39 cellular contexts compared by ENCODE assay signal in genomic region chr20:51592564-51592963, GRCh38. TPM values are rescaled to one million over a fixed set of nuclear protein-coding genes. Genes with fewer than 3 reads are reported as not detected.
"Had no signal": no experiment of that assay in that cellular context is flagged by ENCODE, and none has a peak within 500 bp of the region (broad histone marks: within the 10 kb centered on the region; RNA-seq: fewer than 3 reads in every experiment).

No MANE protein-coding gene starts in this region.

- H3K27me3 ChIP-seq: adrenal gland, ascending aorta, body of pancreas, brain microvascular endothelial cell, breast epithelium, cardiac muscle cell had no signal

- H3K27ac Mint-ChIP-seq: activated naive CD4-positive, alpha-beta T cell treated with anti-CD3 and anti-CD28 coated beads for 36 hours; activated naive CD4-positive, alpha-beta T cell treated with anti-CD3 and anti-CD28 coated beads, Interleukin-2, amount 10 ng/mL, durations not matched to agents 7 days and 5 days; activated naive CD4-positive, alpha-beta T cell treated with anti-CD3 and anti-CD28 coated beads, Interleukin-2, amount 50 U/mL, for 24 hours; activated naive CD8-positive, alpha-beta T cell; activated naive CD8-positive, alpha-beta T cell treated with anti-CD3 and anti-CD28 coated beads for 36 hours; activated naive CD8-positive, alpha-beta T cell treated with anti-CD3 and anti-CD28 coated beads, Interleukin-2, amount 10 ng/mL, durations not matched to agents 7 days and 5 days; activated T-cell treated with anti-CD3 and anti-CD28 coated beads, Interleukin-2, amount 50 U/mL, for 24 hours; activated T-cell treated with anti-CD3 and anti-CD28 coated beads, Interleukin-2, amount 50 U/mL, for 72 hours; activated T-helper 1 cell treated with anti-CD3 and anti-CD28 coated beads, Interleukin-12 subunit alpha, Interleukin-12 subunit beta, Interleukin-2, Interleukin-4 antibody, amounts not matched to agents 30 ng/mL and 10 ng/mL and 1 ng/mL, durations not matched to agents 14 hours and 24 hours and 36 hours; activated T-helper 17 cell treated with anti-CD3 and anti-CD28 coated beads, Interleukin-2, amount 50 U/mL, for 72 hours; activated T-helper 2 cell treated with anti-CD3 and anti-CD28 coated beads, Interferon-gamma antibody, Interleukin-2, Interleukin-4, amounts not matched to agents 10 μg/mL and 5 μg/mL and 100 μg/mL, durations not matched to agents 14 hours and 24 hours and 36 hours had no signal

- H3K4me3 Mint-ChIP-seq: activated naive CD4-positive, alpha-beta T cell treated with anti-CD3 and anti-CD28 coated beads for 36 hours; activated naive CD4-positive, alpha-beta T cell treated with anti-CD3 and anti-CD28 coated beads, Interleukin-2, amount 10 ng/mL, durations not matched to agents 7 days and 5 days; activated naive CD4-positive, alpha-beta T cell treated with anti-CD3 and anti-CD28 coated beads, Interleukin-2, amount 50 U/mL, for 24 hours; activated naive CD8-positive, alpha-beta T cell; activated naive CD8-positive, alpha-beta T cell treated with anti-CD3 and anti-CD28 coated beads for 36 hours; activated naive CD8-positive, alpha-beta T cell treated with anti-CD3 and anti-CD28 coated beads, Interleukin-2, amount 10 ng/mL, durations not matched to agents 7 days and 5 days; activated T-cell treated with anti-CD3 and anti-CD28 coated beads, Interleukin-2, amount 50 U/mL, for 24 hours; activated T-cell treated with anti-CD3 and anti-CD28 coated beads, Interleukin-2, amount 50 U/mL, for 4 hours; activated T-cell treated with anti-CD3 and anti-CD28 coated beads, Interleukin-2, amount 50 U/mL, for 72 hours; activated T-helper 1 cell treated with anti-CD3 and anti-CD28 coated beads, Interleukin-12 subunit alpha, Interleukin-12 subunit beta, Interleukin-2, Interleukin-4 antibody, amounts not matched to agents 30 ng/mL and 10 ng/mL and 1 ng/mL, durations not matched to agents 14 hours and 24 hours and 36 hours; activated T-helper 17 cell treated with anti-CD3 and anti-CD28 coated beads, Interleukin-2, amount 50 U/mL, for 72 hours; brain; central memory CD8-positive, alpha-beta T cell had no signal

- H3K4me1 ChIP-seq: adrenal gland, body of pancreas, breast epithelium had no signal

- H3K36me3 ChIP-seq: adrenal gland, brain microvascular endothelial cell, breast epithelium, cardiac muscle cell had no signal

- FAIRE-seq: astrocyte, bronchial epithelial cell had no signal

- DNase-seq: activated effector memory CD4-positive, alpha-beta T cell treated with anti-CD3 and anti-CD28 coated beads, Interleukin-2, amount 50 U/mL, for 16 hours; activated effector memory CD4-positive, alpha-beta T cell treated with Interleukin-2 at 50 U/mL for 16 hours; activated gamma-delta T cell; activated gamma-delta T cell treated with Interleukin-2 at 50 U/mL for 16 hours; activated naive CD4-positive, alpha-beta T cell; activated naive CD4-positive, alpha-beta T cell treated with anti-CD3 and anti-CD28 coated beads for 36 hours; activated naive CD4-positive, alpha-beta T cell treated with anti-CD3 and anti-CD28 coated beads, Interleukin-2, amount 10 ng/mL, durations not matched to agents 7 days and 5 days; activated naive CD4-positive, alpha-beta T cell treated with anti-CD3 and anti-CD28 coated beads, Interleukin-2, amount 50 U/mL, for 16 hours; activated naive CD4-positive, alpha-beta T cell treated with Interleukin-2 at 50 U/mL for 16 hours; activated naive CD8-positive, alpha-beta T cell treated with anti-CD3 and anti-CD28 coated beads for 36 hours; activated naive CD8-positive, alpha-beta T cell treated with anti-CD3 and anti-CD28 coated beads, Interleukin-2, amount 10 ng/mL, durations not matched to agents 7 days and 5 days; activated T-cell treated with anti-CD3 and anti-CD28 coated beads, Interleukin-2, amount 50 U/mL, for 1 hour; activated T-cell treated with anti-CD3 and anti-CD28 coated beads, Interleukin-2, amount 50 U/mL, for 24 hours; activated T-cell treated with anti-CD3 and anti-CD28 coated beads, Interleukin-2, amount 50 U/mL, for 4 hours; activated T-cell treated with anti-CD3 and anti-CD28 coated beads, Interleukin-2, amount 50 U/mL, for 48 hours; activated T-cell treated with anti-CD3 and anti-CD28 coated beads, Interleukin-2, amount 50 U/mL, for 72 hours; adrenal gland; amniotic stem cell; amygdala; anterior cingulate cortex; aorta; body of pancreas; brain microvascular endothelial cell; caudate nucleus; central memory CD4-positive, alpha-beta T cell; cerebellar nuclear complex had no signal

- H3K27ac ChIP-seq: adrenal gland, ascending aorta, body of pancreas, brain microvascular endothelial cell, breast epithelium, cardiac muscle cell had no signal

- H3K9me3 ChIP-seq: adrenal gland, ascending aorta, body of pancreas, breast epithelium had no signal

- H3K9me3 Mint-ChIP-seq: activated naive CD4-positive, alpha-beta T cell treated with anti-CD3 and anti-CD28 coated beads for 36 hours; activated naive CD4-positive, alpha-beta T cell treated with anti-CD3 and anti-CD28 coated beads, Interleukin-2, amount 10 ng/mL, durations not matched to agents 7 days and 5 days; activated naive CD4-positive, alpha-beta T cell treated with anti-CD3 and anti-CD28 coated beads, Interleukin-2, amount 50 U/mL, for 24 hours; activated naive CD4-positive, alpha-beta T cell treated with anti-CD3 and anti-CD28 coated beads, Interleukin-2, amount 50 U/mL, for 72 hours; activated naive CD8-positive, alpha-beta T cell treated with anti-CD3 and anti-CD28 coated beads for 36 hours; activated naive CD8-positive, alpha-beta T cell treated with anti-CD3 and anti-CD28 coated beads, Interleukin-2, amount 10 ng/mL, durations not matched to agents 7 days and 5 days; activated T-cell treated with anti-CD3 and anti-CD28 coated beads, Interleukin-2, amount 50 U/mL, for 24 hours; activated T-cell treated with anti-CD3 and anti-CD28 coated beads, Interleukin-2, amount 50 U/mL, for 4 hours; activated T-cell treated with anti-CD3 and anti-CD28 coated beads, Interleukin-2, amount 50 U/mL, for 72 hours; activated T-helper 1 cell treated with anti-CD3 and anti-CD28 coated beads, Interleukin-12 subunit alpha, Interleukin-12 subunit beta, Interleukin-2, Interleukin-4 antibody, amounts not matched to agents 30 ng/mL and 10 ng/mL and 1 ng/mL, durations not matched to agents 14 hours and 24 hours and 36 hours; activated T-helper 17 cell treated with anti-CD3 and anti-CD28 coated beads, Interleukin-2, amount 50 U/mL, for 72 hours; activated T-helper 2 cell treated with anti-CD3 and anti-CD28 coated beads, Interferon-gamma antibody, Interleukin-2, Interleukin-4, amounts not matched to agents 10 μg/mL and 5 μg/mL and 100 μg/mL, durations not matched to agents 14 hours and 24 hours and 36 hours; central memory CD8-positive, alpha-beta T cell had no signal

- H3K4me3 ChIP-seq: adrenal gland, ascending aorta, body of pancreas, breast epithelium, cardiac muscle cell had no signal

- H3K27me3 Mint-ChIP-seq: activated naive CD4-positive, alpha-beta T cell treated with anti-CD3 and anti-CD28 coated beads, Interleukin-2, amount 50 U/mL, for 24 hours; activated naive CD8-positive, alpha-beta T cell; activated naive CD8-positive, alpha-beta T cell treated with anti-CD3 and anti-CD28 coated beads for 36 hours; activated naive CD8-positive, alpha-beta T cell treated with anti-CD3 and anti-CD28 coated beads, Interleukin-2, amount 10 ng/mL, durations not matched to agents 7 days and 5 days; activated T-cell treated with anti-CD3 and anti-CD28 coated beads, Interleukin-2, amount 50 U/mL, for 24 hours; activated T-helper 17 cell treated with anti-CD3 and anti-CD28 coated beads, Interleukin-2, amount 50 U/mL, for 72 hours; central memory CD8-positive, alpha-beta T cell had no signal

- ATAC-seq: activated naive CD4-positive, alpha-beta T cell treated with anti-CD3 and anti-CD28 coated beads, Interleukin-2, amount 50 U/mL, for 72 hours; activated T-cell treated with anti-CD3 and anti-CD28 coated beads, Interleukin-2, amount 50 U/mL, for 4 hours; activated T-cell treated with anti-CD3 and anti-CD28 coated beads, Interleukin-2, amount 50 U/mL, for 72 hours; activated T-helper 17 cell treated with anti-CD3 and anti-CD28 coated beads, Interleukin-2, amount 50 U/mL, for 72 hours; body of pancreas had no signal

- H3K36me3 Mint-ChIP-seq: activated naive CD4-positive, alpha-beta T cell treated with anti-CD3 and anti-CD28 coated beads, Interleukin-2, amount 10 ng/mL, durations not matched to agents 7 days and 5 days; activated naive CD4-positive, alpha-beta T cell treated with anti-CD3 and anti-CD28 coated beads, Interleukin-2, amount 50 U/mL, for 24 hours; activated naive CD4-positive, alpha-beta T cell treated with anti-CD3 and anti-CD28 coated beads, Interleukin-2, amount 50 U/mL, for 72 hours; activated naive CD8-positive, alpha-beta T cell; activated naive CD8-positive, alpha-beta T cell treated with anti-CD3 and anti-CD28 coated beads for 36 hours; activated naive CD8-positive, alpha-beta T cell treated with anti-CD3 and anti-CD28 coated beads, Interleukin-2, amount 10 ng/mL, durations not matched to agents 7 days and 5 days; brain had no signal

RNA-seq across cellular contexts. Expression of gene NFATC2, which starts 50.0 kb away (rescaled TPM):
- total RNA-seq: bronchial epithelial cell had no signal
